20 cellular contexts compared by ENCODE assay signal in the genomic region with DNA sequence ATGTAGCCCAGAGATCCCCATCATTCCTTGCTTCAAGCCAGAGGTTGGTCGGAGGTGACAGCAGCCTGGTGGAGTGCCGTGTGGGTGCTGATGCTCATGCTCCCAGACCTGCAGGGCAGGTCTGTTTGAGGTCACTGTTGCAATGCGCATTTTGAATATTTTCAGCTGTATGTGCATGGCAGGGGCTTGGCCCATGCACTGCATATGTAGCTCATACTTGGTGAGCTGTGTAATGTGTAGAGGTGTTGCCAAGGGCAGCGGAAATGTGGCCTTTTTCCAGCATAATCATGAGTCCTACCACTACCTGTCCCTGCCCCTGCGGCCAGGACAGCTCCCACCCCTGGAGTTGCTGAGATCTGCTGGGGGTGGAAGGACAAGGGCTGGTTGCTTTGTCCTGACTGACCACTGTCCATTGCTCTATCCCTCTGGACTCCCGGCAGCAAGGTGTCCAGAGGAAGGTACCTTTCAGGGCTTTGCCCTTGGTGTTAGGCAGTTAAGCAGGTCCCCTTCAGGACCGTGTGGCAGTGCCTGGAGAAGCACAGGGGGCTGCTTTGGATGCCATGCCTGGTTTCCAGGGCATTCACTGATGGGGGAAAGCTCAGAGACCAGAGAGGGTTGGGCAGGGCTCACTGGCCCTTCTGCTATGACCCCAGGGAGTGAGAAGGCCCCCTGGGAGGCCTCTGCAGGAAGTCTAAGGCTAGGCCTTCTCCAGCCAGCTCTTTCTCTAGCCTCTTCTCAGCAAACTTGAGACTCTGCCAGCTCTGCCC.
"Had no signal": no experiment of that assay in that cellular context is flagged by ENCODE, and none has a peak within 500 bp of the region (broad histone marks: within the 10 kb centered on the region; RNA-seq: fewer than 3 reads in every experiment).

No MANE protein-coding gene starts in this region.

- H3K4me3 ChIP-seq: dorsolateral prefrontal cortex, gastrocnemius medialis, left lung, psoas muscle, tibial artery, uterus had no signal

- ATAC-seq: activated CD8-positive, alpha-beta T cell treated with anti-CD3 and anti-CD28 coated beads, Interleukin-2, amount 10 ng/mL, durations not matched to agents 7 days and 5 days; gastrocnemius medialis; left lung; natural killer cell; psoas muscle; stimulated activated effector memory CD8-positive, alpha-beta T cell treated with anti-CD3 and anti-CD28 coated beads, Interleukin-12 subunit alpha, Interleukin-12 subunit beta, amount 100 ng/mL, for 72 hours had no signal

- DNase-seq: activated CD4-positive, alpha-beta T cell treated with anti-CD3 and anti-CD28 coated beads, Interleukin-2, amount 10 ng/mL, durations not matched to agents 24 days and 14 days; activated CD4-positive, CD25-positive, alpha-beta regulatory T cell; activated CD8-positive, alpha-beta memory T cell treated with anti-CD3 and anti-CD28 coated beads, Interleukin-2, amount 50 U/mL, for 4 hours; activated CD8-positive, alpha-beta T cell treated with anti-CD3 and anti-CD28 coated beads, Interleukin-2, amount 10 ng/mL, durations not matched to agents 7 days and 5 days; activated gamma-delta T cell treated with Interleukin-2 at 50 U/mL for 16 hours; activated T-cell treated with anti-CD3 and anti-CD28 coated beads, Interleukin-2, amount 50 U/mL, for 48 hours; amniotic stem cell; endodermal cell; gastrocnemius medialis; left lung; mesenchymal stem cell; natural killer cell; stimulated activated CD4-positive, alpha-beta T cell treated with anti-CD3 and anti-CD28 coated beads, Interleukin-12 subunit alpha, Interleukin-12 subunit beta, amount 100 ng/mL, for 4 hours; stimulated activated CD4-positive, alpha-beta T cell treated with anti-CD3 and anti-CD28 coated beads, Interleukin-2, amount 100 ng/mL, for 24 hours; SW 1271; tibial artery; uterus had no signal

- H3K9me3 ChIP-seq: gastrocnemius medialis, left lung, psoas muscle, tibial artery, uterus had no signal

- H3K27ac ChIP-seq: dorsolateral prefrontal cortex, gastrocnemius medialis, left lung, psoas muscle had no signal

- H3K36me3 ChIP-seq: gastrocnemius medialis, left lung, uterus had no signal

- H3K27me3 ChIP-seq: gastrocnemius medialis, tibial artery, uterus had no signal
